Comparison of ENCODE assay signal across 18 cellular contexts in genomic region chr18:3546106-3546505, GRCh38.
DNase-seq lines count a peak whose midpoint lies in the region; ATAC-seq, FAIRE-seq and TF ChIP-seq lines count a peak whose summit lies in the region.
"Had no signal": no experiment of that assay in that cellular context is flagged by ENCODE, and none has a peak within 500 bp of the region (broad histone marks: within the 10 kb centered on the region; RNA-seq: fewer than 3 reads in every experiment).

No MANE protein-coding gene starts in this region.

- H4K8ac ChIP-seq in H9 (replicated peaks; ENCODE audit: insufficient read length, low read depth, low read length) (no peak overlapping the region), H1 (ENCODE audit: extremely low read depth, insufficient read depth, low read length) (no peak overlapping the region)

- H3K56ac ChIP-seq in H9 (ENCODE audit: insufficient read length, low read depth, low read length): no peak overlapping the region
- no peak overlapping the region for H3K56ac ChIP-seq in H1 (replicated peaks; ENCODE audit: insufficient read length, low read depth, low read length)

- H2BK15ac ChIP-seq in H9 (ENCODE audit: low read depth, low read length): no peak overlapping the region
- H2BK15ac ChIP-seq in H1 (ENCODE audit: low read length): peak overlapping the region; percentile 53; the same call in 1 of the 2 replicates

- H2BK120ac ChIP-seq in H9 (ENCODE audit: low read depth, low read length, poor library complexity, severe bottlenecking) (no peak overlapping the region), H1 (replicated peaks; ENCODE audit: low read depth, low read length) (no peak overlapping the region)

- H3K14ac ChIP-seq in H9 (ENCODE audit: insufficient read depth, low read length) (no peak overlapping the region), H1 (ENCODE audit: insufficient read length) (no peak overlapping the region)

- H3K4me3 ChIP-seq in OCI-LY7 (ENCODE audit: low read depth, low read length, poor library complexity, severe bottlenecking) (no peak overlapping the region), H1 (ENCODE audit: extremely low read depth in 1 of 4, insufficient read depth in 2 of 4, low read depth in 3 of 4, low read length in 4 of 4) (no peak overlapping the region)
- H3K4me3 ChIP-seq: BLaER1 treated with 17β-estradiol and CSF1 and Interleukin-3, amounts not matched to agents 10 nM and 100 nM; GM12878; K562 had no signal

- H3K4me3 Mint-ChIP-seq in H9: no peak overlapping the region
- H3K4me3 Mint-ChIP-seq: B cell; CD8-positive, alpha-beta T cell had no signal

- ATAC-seq in GM19455 (IDR thresholded peaks at IDR 0.05; ENCODE audit: unreplicated experiment): no peak
- ATAC-seq: CD8-positive, alpha-beta T cell; GM12878; K562 had no signal

- TF ChIP-seq EP300 in H1 (IDR thresholded peaks at IDR 0.05; ENCODE audit: borderline replicate concordance in 1 of 2, low read depth in 2 of 2, low read length in 2 of 2): no peak

- no peaks in the 10 kb centered on the region for H3K9me3 ChIP-seq in H9 (ENCODE audit: control insufficient read depth, low read depth, low read length)
- H3K9me3 ChIP-seq in OCI-LY7 (ENCODE audit: low read length): no peaks in the 10 kb centered on the region
- no peaks in the 10 kb centered on the region for H3K9me3 ChIP-seq in H1 (ENCODE audit: insufficient read depth in 2 of 2, low read depth in 1 of 2, low read length in 1 of 2)
- H3K9me3 ChIP-seq: BLaER1 treated with 17β-estradiol and CSF1 and Interleukin-3, amounts not matched to agents 10 nM and 100 nM had no signal

- H3K27me3 Mint-ChIP-seq in H9 (ENCODE audit: low read depth): no peaks in the 10 kb centered on the region; the same call in 1 of the 2 replicates
- H3K27me3 Mint-ChIP-seq: B cell had no signal

- no peak overlapping the region for H3K27ac ChIP-seq in H9 (ENCODE audit: insufficient read length, low read depth, low read length)
- no peak overlapping the region for H3K27ac ChIP-seq in OCI-LY7 (ENCODE audit: low read depth, low read length, poor library complexity, severe bottlenecking)
- H3K27ac ChIP-seq in H1 (ENCODE audit: low read depth, low read length): no peak overlapping the region
- H3K27ac ChIP-seq: BLaER1 treated with 17β-estradiol and CSF1 and Interleukin-3, amounts not matched to agents 10 nM and 100 nM had no signal

- H2AFZ ChIP-seq in H9 (ENCODE audit: low read length): no peak overlapping the region
- H2AFZ ChIP-seq in OCI-LY7 (ENCODE audit: low read length): peak overlapping the region; percentile 11; the same call in 1 of the 2 replicates
- H2AFZ ChIP-seq in H1 (ENCODE audit: low read length): no peak overlapping the region

- H3T11ph ChIP-seq in H9 (ENCODE audit: low read length): no peak overlapping the region

- H3K9me3 Mint-ChIP-seq in H9: peaks cover 0 to 2% of the 10 kb centered on the region in 2 experiments; a peak in 3 of 5 replicates
- H3K9me3 Mint-ChIP-seq: CD8-positive, alpha-beta T cell had no signal

- TF ChIP-seq POLR2A in H1 (IDR thresholded peaks at IDR 0.05; ENCODE audit: control extremely low read depth in 1 of 2, low read depth in 2 of 2, low read length in 2 of 2): no peak

- TF ChIP-seq RAD21 in H1 (IDR thresholded peaks at IDR 0.05 in 1 of 2, conservative IDR thresholded peaks at IDR 0.05 in 1 of 2; ENCODE audit: low read depth in 2 of 2, low read length in 2 of 2): no peak

- no peaks in the 10 kb centered on the region for H4K20me1 ChIP-seq in H9 (ENCODE audit: control insufficient read depth, insufficient read depth, insufficient read length)
- H4K20me1 ChIP-seq in OCI-LY7 (ENCODE audit: insufficient read depth, low read length): no peaks in the 10 kb centered on the region
- no peaks in the 10 kb centered on the region for H4K20me1 ChIP-seq in H1 (replicated peaks in 1 of 2; ENCODE audit: control insufficient read depth in 1 of 2, insufficient read depth in 2 of 2, low read length in 2 of 2)
- H4K20me1 ChIP-seq: BLaER1 treated with 17β-estradiol and CSF1 and Interleukin-3, amounts not matched to agents 10 nM and 100 nM had no signal

- DNase-seq in H9 (no peak), OCI-LY7 (ENCODE audit: low spot score) (peak; percentile 35), H1 (ENCODE audit: low read depth in 1 of 2, low spot score in 2 of 2) (no peak), urothelium cell line (ENCODE audit: low spot score) (no peak), NOMO-1 (lab: John Stamatoyannopoulos, UW; ENCODE audit: unreplicated experiment in 2 of 2) (no peak), GOT3 (lab: John Stamatoyannopoulos, UW) (no peak)
- DNase-seq: Calu3; CD8-positive, alpha-beta T cell; DMS79 treated with DMSO at 0.1 percent for 48 hours; GF-D8; HCEC 1CT; IMR-90 had no signal

- no peak for TF ChIP-seq CTCF in H9 (conservative IDR thresholded peaks at IDR 0.05)
- TF ChIP-seq CTCF in OCI-LY7 (conservative IDR thresholded peaks at IDR 0.05; ENCODE audit: low read length): no peak
- TF ChIP-seq CTCF in H1 (IDR thresholded peaks at IDR 0.05; ENCODE audit: control extremely low read depth in 1 of 3, insufficient read depth in 1 of 3, low read depth in 1 of 3, low read length in 3 of 3): no peak

- H3K27ac Mint-ChIP-seq in H9: peak overlapping the region in 2 of 3 experiments; percentile 6 to 57; a peak in 2 of 7 replicates
- H3K27ac Mint-ChIP-seq: B cell; CD8-positive, alpha-beta T cell had no signal

- H3K18ac ChIP-seq in H9 (ENCODE audit: insufficient read length, low read depth, low read length): no peak overlapping the region
- H3K18ac ChIP-seq in H1 (ENCODE audit: extremely low read depth, low read length): peak overlapping the region; percentile 48; the same call in 1 of the 2 replicates

- intact Hi-C loops in OCI-LY7 (cut with micrococcal nuclease; ENCODE audit: unreplicated experiment): no loop called here

- H2AK5ac ChIP-seq in H9 (ENCODE audit: insufficient read length, low read length) (no peak overlapping the region), H1 (ENCODE audit: low read depth, low read length) (no peak overlapping the region)

- H3K79me1 ChIP-seq in H9 (ENCODE audit: insufficient read depth, low read depth, low read length, poor library complexity, severe bottlenecking) (no peaks in the 10 kb centered on the region), H1 (ENCODE audit: low read depth, low read length) (no peaks in the 10 kb centered on the region)

- FAIRE-seq in H1 (lab: Jason Lieb, UNC) (peak; percentile 42), urothelium cell line (lab: Jason Lieb, UNC) (peak; percentile 37)
- FAIRE-seq: GM12878, HTR-8/SVneo, K562 had no signal

- H3K4me2 ChIP-seq in H9 (ENCODE audit: insufficient read depth, insufficient read length, low read length) (no peak overlapping the region), OCI-LY7 (ENCODE audit: low read length) (0 out of 2 replicates have a peak overlapping the region, but pooled peaks have one; percentile 6), H1 (ENCODE audit: insufficient read depth in 1 of 2, low read depth in 2 of 2, low read length in 2 of 2) (no peak overlapping the region)
- H3K4me2 ChIP-seq: BLaER1 treated with 17β-estradiol and CSF1 and Interleukin-3, amounts not matched to agents 10 nM and 100 nM had no signal

- no peaks in the 10 kb centered on the region for H3K9me2 ChIP-seq in OCI-LY7 (ENCODE audit: insufficient read depth, low read length)

- H4K5ac ChIP-seq in H9 (ENCODE audit: insufficient read length, low read depth, low read length) (no peak overlapping the region), H1 (ENCODE audit: insufficient read length, low read depth, low read length) (no peak overlapping the region)

- H3K36me3 ChIP-seq in OCI-LY7 (ENCODE audit: insufficient read depth, low read length) (no peaks in the 10 kb centered on the region), H1 (ENCODE audit: control insufficient read depth in 2 of 4, insufficient read depth in 4 of 4, low read length in 3 of 4) (no peaks in the 10 kb centered on the region)
- H3K36me3 ChIP-seq: BLaER1 treated with 17β-estradiol and CSF1 and Interleukin-3, amounts not matched to agents 10 nM and 100 nM had no signal

- H4K91ac ChIP-seq in H9 (ENCODE audit: insufficient read length, low read depth, low read length): no peak overlapping the region
- H4K91ac ChIP-seq in H1 (replicated peaks; ENCODE audit: insufficient read length, low read length): no peak overlapping the region

- no peak overlapping the region for H3K23ac ChIP-seq in H9 (ENCODE audit: insufficient read length, low read depth, low read length)
- no peak overlapping the region for H3K23ac ChIP-seq in H1 (ENCODE audit: insufficient read length)

- H3K79me2 ChIP-seq in H9 (ENCODE audit: insufficient read depth, low read length): no peaks in the 10 kb centered on the region
- H3K79me2 ChIP-seq in OCI-LY7 (ENCODE audit: insufficient read depth, low read depth, low read length): no peaks in the 10 kb centered on the region
- no peaks in the 10 kb centered on the region for H3K79me2 ChIP-seq in H1 (ENCODE audit: control insufficient read depth in 1 of 2, insufficient read depth in 2 of 2, low read length in 2 of 2)

- H3K9ac ChIP-seq in H9 (ENCODE audit: extremely low read depth, insufficient read length, low read length): no peak overlapping the region
- H3K9ac ChIP-seq in H1 (replicated peaks in 1 of 4; ENCODE audit: extremely low read depth in 1 of 4, low read depth in 3 of 4, low read length in 3 of 4): no peak overlapping the region
- H3K9ac ChIP-seq: BLaER1 treated with 17β-estradiol and CSF1 and Interleukin-3, amounts not matched to agents 10 nM and 100 nM had no signal

- POLR2A ChIA-PET in OCI-LY7 (lab: Charles Lee): interaction anchor here (0.7 to 1.2 kb wide), 5 partner anchors 9 to 281 kb away, joined by 3 to 4 read pairs (median 3); no protein-coding TSS in a partner anchor
- POLR2A ChIA-PET in H1 (lab: Charles Lee; ENCODE audit: partially characterized antibody): interaction anchor here (0.7 to 1.5 kb wide), 3 partner anchors 28 to 94 kb away, joined by 3 read pairs; no protein-coding TSS in a partner anchor

- no peaks in the 10 kb centered on the region for H3K36me3 Mint-ChIP-seq in H9 (ENCODE audit: insufficient read depth in 1 of 3, low read depth in 3 of 3)
- H3K36me3 Mint-ChIP-seq: CD8-positive, alpha-beta T cell had no signal

- H3K27me3 ChIP-seq in H9 (ENCODE audit: insufficient read depth, low read length) (no peaks in the 10 kb centered on the region), H1 (replicated peaks in 1 of 4; ENCODE audit: control insufficient read depth in 3 of 4, extremely low read depth in 1 of 4, insufficient read depth in 3 of 4, low read length in 3 of 4) (no peaks in the 10 kb centered on the region)
- H3K27me3 ChIP-seq: BLaER1 treated with 17β-estradiol and CSF1 and Interleukin-3, amounts not matched to agents 10 nM and 100 nM had no signal

- H3K4ac ChIP-seq in H9 (ENCODE audit: low read depth, low read length) (no peak overlapping the region), H1 (replicated peaks; ENCODE audit: insufficient read length, low read depth, low read length) (no peak overlapping the region)

- no peak overlapping the region for H2BK12ac ChIP-seq in H9 (ENCODE audit: insufficient read length, low read depth, low read length)
- peak overlapping the region; percentile 50; the same call in 1 of the 2 replicates for H2BK12ac ChIP-seq in H1 (ENCODE audit: low read depth, low read length)

- H2BK5ac ChIP-seq in H9 (ENCODE audit: insufficient read length, low read length): no peak overlapping the region
- H2BK5ac ChIP-seq in H1 (ENCODE audit: low read depth, low read length): peak overlapping the region; percentile 20; the same call in 1 of the 2 replicates

- no peaks in the 10 kb centered on the region for H3K23me2 ChIP-seq in H9 (ENCODE audit: insufficient read length, low read depth, low read length, poor library complexity, severe bottlenecking)
- no peaks in the 10 kb centered on the region for H3K23me2 ChIP-seq in H1 (ENCODE audit: low read depth, low read length)

- CTCF ChIA-PET in OCI-LY7 (lab: Charles Lee; ENCODE audit: unreplicated experiment): no interaction called here
- CTCF ChIA-PET in H1 (lab: Charles Lee; ENCODE audit: partially characterized antibody): interaction anchor here (0.6 to 1.0 kb wide), 5 partner anchors 14 to 120 kb away, joined by 3 read pairs; no protein-coding TSS in a partner anchor

- no CpG with 5 or more reads among the region's 5 CpGs for WGBS in H9 (ENCODE audit: extremely low coverage, insufficient read length, low lambda C conversion rate)
- WGBS in H1 (ENCODE audit: extremely low coverage in 1 of 2, insufficient coverage in 1 of 2, insufficient read length in 1 of 2, insufficient replicate concordance in 2 of 2, low coverage in 1 of 2, low lambda C conversion rate in 2 of 2, missing lambda C conversion rate in 1 of 2), 2 experiments: 96% methylated on average over 5 of the region's 5 CpGs; no CpG with 5 or more reads in 1 of the 2 experiments

- peaks cover 12 to 13% of the 10 kb centered on the region in 2 experiments for H3K4me1 Mint-ChIP-seq in H9

- H3K4me1 ChIP-seq in H9 (ENCODE audit: insufficient read depth, low read length) (no peaks in the 10 kb centered on the region), OCI-LY7 (ENCODE audit: insufficient read depth, low read length, poor library complexity, severe bottlenecking) (peaks cover 19% of the 10 kb centered on the region), H1 (replicated peaks in 1 of 4; ENCODE audit: control insufficient read depth in 3 of 4, insufficient read depth in 4 of 4, low read length in 3 of 4) (no peaks in the 10 kb centered on the region; a peak in 3 of 7 replicates)

- no peak overlapping the region for H2BK20ac ChIP-seq in H9 (ENCODE audit: low read depth, low read length, poor library complexity, severe bottlenecking)
- 0 out of 2 replicates have a peak overlapping the region, but pooled peaks have one; percentile 37 for H2BK20ac ChIP-seq in H1 (ENCODE audit: low read length)

- no TSS peak for BruUV-seq in OCI-LY7 (replicated peaks; lab: Mats Ljungman, UMichigan)
